In genomic region chr13:110138009-110138699, GRCh38 we compare ENCODE assay signal across 8 cellular contexts.
DNase-seq lines count a peak whose midpoint lies in the region; ATAC-seq and TF ChIP-seq lines count a peak whose summit lies in the region.

No MANE protein-coding gene starts in this region.

- H3K4me1 Mint-ChIP-seq in chondrocyte (ENCODE audit: low read depth) = peaks cover 46% of the 10 kb centered on the region

- peaks cover 5% of the 10 kb centered on the region for H3K9me3 Mint-ChIP-seq in chondrocyte (ENCODE audit: low read depth)

- peak overlapping the region; percentile 67 for H3K4me3 Mint-ChIP-seq in chondrocyte (ENCODE audit: unreplicated experiment)

- H3K36me3 Mint-ChIP-seq in chondrocyte (ENCODE audit: low read depth) = peaks cover 19% of the 10 kb centered on the region

- H3K27ac Mint-ChIP-seq in chondrocyte (ENCODE audit: unreplicated experiment) = peak overlapping the region; percentile 93

- peak; percentile 37 for TF ChIP-seq CTCF in chondrocyte (IDR thresholded peaks at IDR 0.05)

- peak; percentile 91 for DNase-seq in NCI-H146 (lab: John Stamatoyannopoulos, UW)
- no peak for DNase-seq in chondrocyte (ENCODE audit: low spot score)
- peak; percentile 82 for DNase-seq in left kidney (ENCODE audit: low read depth, low spot score)
- DNase-seq in stimulated activated CD4-positive, alpha-beta T cell treated with anti-CD3 and anti-CD28 coated beads, Interleukin-1b, Interleukin-23, amount 100 ng/mL, for 48 hours = peak; percentile 79
- DNase-seq in NCI-H446 treated with DMSO at 0.1 percent for 48 hours (lab: John Stamatoyannopoulos, UW) = no peak

- peak; percentile 70 for ATAC-seq in GM18502 (IDR thresholded peaks at IDR 0.05; ENCODE audit: poor library complexity, unreplicated experiment)
- peak; percentile 47 for ATAC-seq in HG02840 (IDR thresholded peaks at IDR 0.05; ENCODE audit: low FRiP score, unreplicated experiment)
- ATAC-seq in activated CD4-positive, CD25-positive, alpha-beta regulatory T cell treated with anti-CD3 and anti-CD28 coated beads, Interleukin-2, amount 50 U/mL, for 24 hours = peak; percentile 78 to 80

- H3K27me3 Mint-ChIP-seq in chondrocyte (ENCODE audit: low read depth) = no peaks in the 10 kb centered on the region

Comparison
In these comparisons a context has a peak if more than half of its experiments do, and no peak if none do; other contexts are left out.
1. DNase-seq: peak in NCI-H146 (single experiment), left kidney (single experiment) and stimulated activated CD4-positive, alpha-beta T cell treated with anti-CD3 and anti-CD28 coated beads, Interleukin-1b, Interleukin-23, amount 100 ng/mL, for 48 hours (single experiment); none in chondrocyte (single experiment) and NCI-H446 treated with DMSO at 0.1 percent for 48 hours (single experiment).
2. Peak in every context shown above with its lines, with median percentiles within 50 percentile points of each other: ATAC-seq.